2 cellular contexts compared by ENCODE assay signal in genomic region chr10:5999440-6000165, GRCh38.
TF ChIP-seq lines count a peak whose summit lies in the region.

No MANE protein-coding gene starts in this region.

TF ChIP-seq in A549, 52 proteins besides CTCF, POLR2A, EP300 and RAD21 (continued from another document):
- no peak for TF ChIP-seq KDM1A (IDR thresholded peaks at IDR 0.05; ENCODE audit: low read depth)
- TF ChIP-seq E2F6 (IDR thresholded peaks at IDR 0.05; ENCODE audit: borderline replicate concordance, low read depth): no peak
- TF ChIP-seq CBX2 (IDR thresholded peaks at IDR 0.05; ENCODE audit: borderline replicate concordance, low read depth): no peak
- no peak for TF ChIP-seq HES2 (IDR thresholded peaks at IDR 0.05)
- TF ChIP-seq EHMT2 (IDR thresholded peaks at IDR 0.05; ENCODE audit: low read depth): no peak
- TF ChIP-seq KDM5A (IDR thresholded peaks at IDR 0.05): no peak
- TF ChIP-seq ZNF302 (CRISPR knock-in tag; IDR thresholded peaks at IDR 0.05): no peak
- TF ChIP-seq HMGXB4 (CRISPR knock-in tag; IDR thresholded peaks at IDR 0.05; ENCODE audit: borderline replicate concordance): no peak
TF ChIP-seq in A549: peak in this region for 0.

TF ChIP-seq in GM23338, 12 proteins besides CTCF, POLR2A, EP300 and RAD21 (continued from another document):
- no peak for TF ChIP-seq ZNF462 (CRISPR knock-in tag; IDR thresholded peaks at IDR 0.05)
- no peak for TF ChIP-seq EZH2phosphoT487 (IDR thresholded peaks at IDR 0.05; ENCODE audit: unreplicated experiment)
- TF ChIP-seq NANOG (IDR thresholded peaks at IDR 0.05; ENCODE audit: borderline replicate concordance): no peak
